ENCODE assay signal across 19 cellular contexts in genomic region chr5:139415869-139416268, GRCh38. TPM values are rescaled to one million over a fixed set of nuclear protein-coding genes. Genes with fewer than 3 reads are reported as not detected.
DNase-seq lines count a peak whose midpoint lies in the region; ATAC-seq, FAIRE-seq and TF ChIP-seq lines count a peak whose summit lies in the region.
"Had no signal": no experiment of that assay in that cellular context is flagged by ENCODE, and none has a peak within 500 bp of the region (broad histone marks: within the 10 kb centered on the region; RNA-seq: fewer than 3 reads in every experiment).

No MANE protein-coding gene starts in this region.

- H3K4me1 ChIP-seq in keratinocyte (ENCODE audit: control insufficient read depth, extremely low read depth, insufficient read depth, low read length) = peaks cover 34% of the 10 kb centered on the region
- H3K4me1 ChIP-seq in thoracic aorta (ENCODE audit: control insufficient read depth in 1 of 2, low read depth in 2 of 2) = peaks cover 32 to 53% of the 10 kb centered on the region in 2 donors

- no peaks in the 10 kb centered on the region for H3K27me3 ChIP-seq in keratinocyte (ENCODE audit: control insufficient read depth, extremely low read depth, insufficient read depth, low read length)
- no peaks in the 10 kb centered on the region for H3K27me3 ChIP-seq in thoracic aorta (replicated peaks; ENCODE audit: insufficient read depth)

- H3K36me3 ChIP-seq in keratinocyte (ENCODE audit: control insufficient read depth in 2 of 2, extremely low read depth in 1 of 2, insufficient read depth in 2 of 2, low read length in 2 of 2) = peaks cover 0 to 2% of the 10 kb centered on the region in 2 experiments
- peaks cover 21% of the 10 kb centered on the region for H3K36me3 ChIP-seq in thoracic aorta

- DNase-seq in activated naive CD4-positive, alpha-beta T cell treated with Interleukin-2 at 50 U/mL for 16 hours = no peak
- no peak for DNase-seq in keratinocyte (ENCODE audit: low read depth, low spot score)
- no peak for DNase-seq in thoracic aorta (ENCODE audit: low spot score)
- DNase-seq in mesothelial cell of epicardium (ENCODE audit: low spot score in 2 of 2, unreplicated experiment in 2 of 2) = no peak
- no peak for DNase-seq in NCI-H526 (lab: John Stamatoyannopoulos, UW)
- no peak for DNase-seq in HPDE6-E6E7 (ENCODE audit: extremely low spot score)
- DNase-seq: activated B cell treated with CpG ODN at 0.5 μM for 24 hours; activated effector memory CD4-positive, alpha-beta T cell treated with Interleukin-2 at 50 U/mL for 16 hours; GOT3; naive B cell; NCI-H1436; NCI-H510A; PC-9; stimulated activated naive CD4-positive, alpha-beta T cell had no signal

- H4K20me1 ChIP-seq in keratinocyte (ENCODE audit: control insufficient read depth, extremely low read depth, insufficient read depth, low read length) = no peaks in the 10 kb centered on the region

- H3K4me1 Mint-ChIP-seq in activated naive CD4-positive, alpha-beta T cell treated with anti-CD3 and anti-CD28 coated beads, Interleukin-2, amount 50 U/mL, for 24 hours = peaks cover 34% of the 10 kb centered on the region
- H3K4me1 Mint-ChIP-seq in activated T-helper 17 cell treated with anti-CD3 and anti-CD28 coated beads, Interleukin-2, amount 50 U/mL, for 72 hours = peaks cover 37% of the 10 kb centered on the region
- no peaks in the 10 kb centered on the region for H3K4me1 Mint-ChIP-seq in mesothelial cell of epicardium
- H3K4me1 Mint-ChIP-seq: activated B cell treated with CpG ODN at 0.5 μM for 24 hours, IgD-negative memory B cell, naive B cell had no signal

- no peak overlapping the region for H3K9ac ChIP-seq in keratinocyte (ENCODE audit: control insufficient read depth, extremely low read depth, insufficient read depth, low read length)

- no peak for ATAC-seq in activated T-helper 17 cell treated with anti-CD3 and anti-CD28 coated beads, Interleukin-2, amount 50 U/mL, for 72 hours (replicated peaks)
- no peak for ATAC-seq in thoracic aorta (ENCODE audit: insufficient number of reproducible peaks, low FRiP score, low read depth)

- H3K4me2 ChIP-seq in keratinocyte (ENCODE audit: control insufficient read depth, extremely low read depth, insufficient read depth, low read depth, low read length) = peak overlapping the region; percentile 23
- H3K4me2 ChIP-seq: PC-9 had no signal

- dilution Hi-C loops in keratinocyte (cut with MboI; ENCODE audit: extremely low pct_ligation_motif_present, low sequenced_read_pairs) = no loop called here

- peak overlapping the region; percentile 77 for H3K27ac Mint-ChIP-seq in activated naive CD4-positive, alpha-beta T cell treated with anti-CD3 and anti-CD28 coated beads, Interleukin-2, amount 50 U/mL, for 24 hours
- peak overlapping the region; percentile 99 for H3K27ac Mint-ChIP-seq in activated T-helper 17 cell treated with anti-CD3 and anti-CD28 coated beads, Interleukin-2, amount 50 U/mL, for 72 hours
- no peak overlapping the region for H3K27ac Mint-ChIP-seq in mesothelial cell of epicardium
- H3K27ac Mint-ChIP-seq: activated B cell treated with CpG ODN at 0.5 μM for 24 hours, IgD-negative memory B cell had no signal

- H2AFZ ChIP-seq in keratinocyte (ENCODE audit: control insufficient read depth, low read length) = peak overlapping the region; percentile 38
- H2AFZ ChIP-seq: PC-9 had no signal

- TF ChIP-seq CTCF in keratinocyte (optimal IDR thresholded peaks at IDR 0.05 in 1 of 3, IDR thresholded peaks at IDR 0.05 in 1 of 3, conservative IDR thresholded peaks at IDR 0.05 in 1 of 3; ENCODE audit: extremely low read depth in 1 of 3, insufficient read depth in 2 of 3, low read length in 3 of 3) (no peak), thoracic aorta (IDR thresholded peaks at IDR 0.05) (no peak), mesothelial cell of epicardium (IDR thresholded peaks at IDR 0.05; ENCODE audit: unreplicated experiment) (no peak)

- H3K36me3 Mint-ChIP-seq in activated naive CD4-positive, alpha-beta T cell treated with anti-CD3 and anti-CD28 coated beads, Interleukin-2, amount 50 U/mL, for 24 hours = no peaks in the 10 kb centered on the region
- H3K36me3 Mint-ChIP-seq in activated T-helper 17 cell treated with anti-CD3 and anti-CD28 coated beads, Interleukin-2, amount 50 U/mL, for 72 hours (ENCODE audit: low read depth) = peaks cover 92% of the 10 kb centered on the region
- H3K36me3 Mint-ChIP-seq in mesothelial cell of epicardium = peaks cover 23% of the 10 kb centered on the region

- no peaks in the 10 kb centered on the region for H3K9me3 ChIP-seq in keratinocyte (ENCODE audit: control insufficient read depth, low read depth, low read length)
- no peaks in the 10 kb centered on the region for H3K9me3 ChIP-seq in thoracic aorta

- no peaks in the 10 kb centered on the region for H3K79me2 ChIP-seq in keratinocyte (ENCODE audit: control insufficient read depth, insufficient read depth, low read length)

- H3K4me3 ChIP-seq in keratinocyte (ENCODE audit: control insufficient read depth in 2 of 3, extremely low read depth in 1 of 3, insufficient read depth in 2 of 3, low read depth in 1 of 3, low read length in 3 of 3) (peak overlapping the region in 1 of 3 experiments; percentile 1), thoracic aorta (no peak overlapping the region)
- H3K4me3 ChIP-seq: PC-9 had no signal

- no peak for FAIRE-seq in keratinocyte (lab: Jason Lieb, UNC)
- FAIRE-seq: D721Med had no signal

- H3K27ac ChIP-seq in keratinocyte (ENCODE audit: control insufficient read depth, insufficient read depth, low read length) = peak overlapping the region; percentile 84
- peak overlapping the region; percentile 36 to 83 for H3K27ac ChIP-seq in thoracic aorta
- H3K27ac ChIP-seq: PC-9 had no signal

- H3K4me3 Mint-ChIP-seq in activated naive CD4-positive, alpha-beta T cell treated with anti-CD3 and anti-CD28 coated beads, Interleukin-2, amount 50 U/mL, for 24 hours = peak overlapping the region; percentile 51
- H3K4me3 Mint-ChIP-seq in activated T-helper 17 cell treated with anti-CD3 and anti-CD28 coated beads, Interleukin-2, amount 50 U/mL, for 72 hours = peak overlapping the region; percentile 86
- no peak overlapping the region for H3K4me3 Mint-ChIP-seq in mesothelial cell of epicardium
- H3K4me3 Mint-ChIP-seq: activated B cell treated with CpG ODN at 0.5 μM for 24 hours, IgD-negative memory B cell, naive B cell had no signal

- no peaks in the 10 kb centered on the region for H3K9me1 ChIP-seq in keratinocyte (ENCODE audit: control insufficient read depth, extremely low read depth, insufficient read depth, low read length)

- H3K9me3 Mint-ChIP-seq in activated naive CD4-positive, alpha-beta T cell treated with anti-CD3 and anti-CD28 coated beads, Interleukin-2, amount 50 U/mL, for 24 hours = no peaks in the 10 kb centered on the region
- no peaks in the 10 kb centered on the region for H3K9me3 Mint-ChIP-seq in activated T-helper 17 cell treated with anti-CD3 and anti-CD28 coated beads, Interleukin-2, amount 50 U/mL, for 72 hours
- H3K9me3 Mint-ChIP-seq in mesothelial cell of epicardium = no peaks in the 10 kb centered on the region
- H3K9me3 Mint-ChIP-seq: activated B cell treated with CpG ODN at 0.5 μM for 24 hours, IgD-negative memory B cell, naive B cell had no signal

- no peaks in the 10 kb centered on the region for H3K27me3 Mint-ChIP-seq in activated naive CD4-positive, alpha-beta T cell treated with anti-CD3 and anti-CD28 coated beads, Interleukin-2, amount 50 U/mL, for 24 hours
- no peaks in the 10 kb centered on the region for H3K27me3 Mint-ChIP-seq in activated T-helper 17 cell treated with anti-CD3 and anti-CD28 coated beads, Interleukin-2, amount 50 U/mL, for 72 hours
- no peaks in the 10 kb centered on the region for H3K27me3 Mint-ChIP-seq in mesothelial cell of epicardium (ENCODE audit: low read depth)
- H3K27me3 Mint-ChIP-seq: activated B cell treated with CpG ODN at 0.5 μM for 24 hours, IgD-negative memory B cell, naive B cell had no signal

RNA-seq across cellular contexts. Expression of gene SPATA24, which starts 12.0 kb away (rescaled TPM):
- total RNA-seq in activated T-helper 17 cell treated with anti-CD3 and anti-CD28 coated beads, Interleukin-2, amount 50 U/mL, for 72 hours = 1 to 10 TPM; 5.6 to 9.2 TPM
- polyA plus RNA-seq in keratinocyte = 2.7 to 4.9 TPM (median 4.0 TPM) in 3 replicates
- 0.67 TPM for polyA plus RNA-seq in keratinocyte (2011; ENCODE audit: low read depth)
- 2.4 and 2.6 TPM in 2 replicates for polyA plus RNA-seq in keratinocyte (2011; cell fraction: cytosol; rRNA removed)
- polyA plus RNA-seq in keratinocyte (2011; cell fraction: nucleus; rRNA removed) = 2.6 TPM in 2 replicates
- 1.9 and 6.4 TPM in 2 replicates for polyA plus RNA-seq in keratinocyte (2012; ENCODE audit: low replicate concordance)
- 0.99 to 1.9 TPM (median 1.9 TPM) in 3 replicates for polyA minus RNA-seq in keratinocyte
- not detected for polyA minus RNA-seq in keratinocyte (2011; cell fraction: cytosol; rRNA and poly(A)+ RNA removed)
- 1.2 and 2.1 TPM in 2 replicates for polyA minus RNA-seq in keratinocyte (2011; cell fraction: nucleus; rRNA and poly(A)+ RNA removed)
- total RNA-seq in thoracic aorta = 10 to 100 TPM in 1 of 2 donors, 1 to 10 TPM in 1; 1.2 to 11.6 TPM
- 4.8 to 6.5 TPM (median 6.1 TPM) in 3 replicates for total RNA-seq in mesothelial cell of epicardium

RNA-seq across cellular contexts. Expression of gene PROB1, which starts 21.0 kb away (rescaled TPM):
- 1 to 10 TPM; 4.7 to 6.4 TPM for total RNA-seq in activated T-helper 17 cell treated with anti-CD3 and anti-CD28 coated beads, Interleukin-2, amount 50 U/mL, for 72 hours
- 0.22 to 0.32 TPM (median 0.26 TPM) in 3 replicates for polyA plus RNA-seq in keratinocyte
- 0.06 TPM for polyA plus RNA-seq in keratinocyte (2011; ENCODE audit: low read depth)
- polyA plus RNA-seq in keratinocyte (2011; cell fraction: cytosol; rRNA removed) = 0.10 and 0.18 TPM in 2 replicates
- 0.37 and 0.48 TPM in 2 replicates for polyA plus RNA-seq in keratinocyte (2011; cell fraction: nucleus; rRNA removed)
- polyA plus RNA-seq in keratinocyte (2012; ENCODE audit: low replicate concordance) = 0.16 and 1.2 TPM in 2 replicates
- polyA minus RNA-seq in keratinocyte = 0.10 to 0.33 TPM (median 0.16 TPM) in 3 replicates
- 0.38 TPM for polyA minus RNA-seq in keratinocyte (2011; cell fraction: cytosol; rRNA and poly(A)+ RNA removed)
- 0.42 and 0.47 TPM in 2 replicates for polyA minus RNA-seq in keratinocyte (2011; cell fraction: nucleus; rRNA and poly(A)+ RNA removed)
- total RNA-seq in thoracic aorta = 1 to 10 TPM; 1.9 to 4.9 TPM
- total RNA-seq in mesothelial cell of epicardium = 1.4 to 1.6 TPM (median 1.5 TPM) in 3 replicates

RNA-seq across cellular contexts. Expression of gene DNAJC18, which starts 23.5 kb away (rescaled TPM):
- total RNA-seq in activated T-helper 17 cell treated with anti-CD3 and anti-CD28 coated beads, Interleukin-2, amount 50 U/mL, for 72 hours = 10 to 100 TPM; 23.4 to 41.5 TPM
- 3.0 to 6.6 TPM (median 3.6 TPM) in 3 replicates for polyA plus RNA-seq in keratinocyte
- polyA plus RNA-seq in keratinocyte (2011; ENCODE audit: low read depth) = 1.7 TPM
- 2.0 and 3.6 TPM in 2 replicates for polyA plus RNA-seq in keratinocyte (2011; cell fraction: cytosol; rRNA removed)
- polyA plus RNA-seq in keratinocyte (2011; cell fraction: nucleus; rRNA removed) = 4.3 TPM in 2 replicates
- polyA plus RNA-seq in keratinocyte (2012; ENCODE audit: low replicate concordance) = 0.79 and 4.7 TPM in 2 replicates
- polyA minus RNA-seq in keratinocyte = 1.1 to 2.7 TPM (median 2.7 TPM) in 3 replicates
- polyA minus RNA-seq in keratinocyte (2011; cell fraction: cytosol; rRNA and poly(A)+ RNA removed) = 4.6 TPM
- 1.1 and 3.7 TPM in 2 replicates for polyA minus RNA-seq in keratinocyte (2011; cell fraction: nucleus; rRNA and poly(A)+ RNA removed)
- total RNA-seq in thoracic aorta (10 to 100 TPM in 1 of 2 donors, 1 to 10 TPM in 1; 6.9 to 16.7 TPM), mesothelial cell of epicardium (24.9 to 28.9 TPM (median 25.2 TPM) in 3 replicates)

RNA-seq across cellular contexts. Expression of gene MZB1, which starts 26.2 kb away (rescaled TPM):
- total RNA-seq in activated T-helper 17 cell treated with anti-CD3 and anti-CD28 coated beads, Interleukin-2, amount 50 U/mL, for 72 hours = 10 to 100 TPM; 39.9 to 55.2 TPM
- polyA plus RNA-seq in keratinocyte = 0.13 to 0.27 TPM in 2 of 3 replicates, not detected in the other
- polyA plus RNA-seq in keratinocyte (2011; ENCODE audit: low read depth) = not detected
- not detected in 2 replicates for polyA plus RNA-seq in keratinocyte (2011; cell fraction: cytosol; rRNA removed)
- 0.09 and 0.10 TPM in 2 replicates for polyA plus RNA-seq in keratinocyte (2011; cell fraction: nucleus; rRNA removed)
- polyA plus RNA-seq in keratinocyte (2012; ENCODE audit: low replicate concordance) = 0.13 TPM in 1 of 2 replicates, not detected in the other
- polyA minus RNA-seq in keratinocyte = 0.22 to 0.46 TPM in 2 of 3 replicates, not detected in the other
- not detected for polyA minus RNA-seq in keratinocyte (2011; cell fraction: cytosol; rRNA and poly(A)+ RNA removed)
- polyA minus RNA-seq in keratinocyte (2011; cell fraction: nucleus; rRNA and poly(A)+ RNA removed) = 0.42 TPM in 1 of 2 replicates, not detected in the other
- not detected for total RNA-seq in thoracic aorta
- total RNA-seq in mesothelial cell of epicardium = 0.20 TPM in 1 of 3 replicates, not detected in the others
- total RNA-seq: epithelial cell of proximal tubule had no signal

RNA-seq across cellular contexts. Expression of gene SLC23A1, which starts 32.8 kb away (rescaled TPM):
- 1 to 10 TPM in 1 of 2 donors, under 1 TPM in 1; 0.95 to 1.6 TPM for total RNA-seq in activated T-helper 17 cell treated with anti-CD3 and anti-CD28 coated beads, Interleukin-2, amount 50 U/mL, for 72 hours
- polyA plus RNA-seq in keratinocyte = 0.03 TPM in 1 of 3 replicates, not detected in the others
- polyA plus RNA-seq in keratinocyte (2011; ENCODE audit: low read depth) = not detected
- not detected in 2 replicates for polyA plus RNA-seq in keratinocyte (2011; cell fraction: cytosol; rRNA removed)
- polyA plus RNA-seq in keratinocyte (2011; cell fraction: nucleus; rRNA removed) = not detected in 2 replicates
- polyA plus RNA-seq in keratinocyte (2012; ENCODE audit: low replicate concordance) = 0.06 TPM in 1 of 2 replicates, not detected in the other
- polyA minus RNA-seq in keratinocyte = not detected in 3 replicates
- not detected for polyA minus RNA-seq in keratinocyte (2011; cell fraction: cytosol; rRNA and poly(A)+ RNA removed)
- not detected in 2 replicates for polyA minus RNA-seq in keratinocyte (2011; cell fraction: nucleus; rRNA and poly(A)+ RNA removed)
- not detected for total RNA-seq in thoracic aorta
- total RNA-seq in mesothelial cell of epicardium = not detected in 3 replicates
- total RNA-seq: epithelial cell of proximal tubule had no signal
- polyA plus RNA-seq: IgD-negative memory B cell had no signal
